In genomic region chr1:161382214-161383019, GRCh38 we compare ENCODE assay signal across 8 cellular contexts. TPM values are rescaled to one million over a fixed set of nuclear protein-coding genes. Genes with fewer than 3 reads are reported as not detected.
DNase-seq lines count a peak whose midpoint lies in the region; ATAC-seq and TF ChIP-seq lines count a peak whose summit lies in the region.

No MANE protein-coding gene starts in this region.

- no peaks in the 10 kb centered on the region for H4K20me1 ChIP-seq in BLaER1 treated with 17β-estradiol and CSF1 and Interleukin-3, amounts not matched to agents 10 nM and 100 nM
- no peaks in the 10 kb centered on the region for H4K20me1 ChIP-seq in GM23248 (ENCODE audit: insufficient read depth)

- no peaks in the 10 kb centered on the region for H3K27me3 Mint-ChIP-seq in activated T-helper 17 cell treated with anti-CD3 and anti-CD28 coated beads, Interleukin-2, amount 50 U/mL, for 72 hours
- H3K27me3 Mint-ChIP-seq in activated naive CD4-positive, alpha-beta T cell treated with anti-CD3 and anti-CD28 coated beads, Interleukin-2, amount 10 ng/mL, durations not matched to agents 7 days and 5 days, result no peaks in the 10 kb centered on the region

- H3F3A ChIP-seq in GM23248 (ENCODE audit: insufficient read depth), result peaks cover 18% of the 10 kb centered on the region

- H3K36me3 ChIP-seq in BLaER1 treated with 17β-estradiol and CSF1 and Interleukin-3, amounts not matched to agents 10 nM and 100 nM, result no peaks in the 10 kb centered on the region
- H3K36me3 ChIP-seq in GM23248 (ENCODE audit: low read depth), result no peaks in the 10 kb centered on the region
- H3K36me3 ChIP-seq in heart left ventricle, result no peaks in the 10 kb centered on the region

- TF ChIP-seq POLR2A in heart left ventricle (IDR thresholded peaks at IDR 0.05), result no peak

- no peaks in the 10 kb centered on the region for H3K9me3 Mint-ChIP-seq in activated T-helper 17 cell treated with anti-CD3 and anti-CD28 coated beads, Interleukin-2, amount 50 U/mL, for 72 hours
- no peaks in the 10 kb centered on the region for H3K9me3 Mint-ChIP-seq in activated naive CD4-positive, alpha-beta T cell treated with anti-CD3 and anti-CD28 coated beads, Interleukin-2, amount 10 ng/mL, durations not matched to agents 7 days and 5 days

- no peaks in the 10 kb centered on the region for H3K9me2 ChIP-seq in GM23248 (ENCODE audit: insufficient read depth)

- H3K4me1 ChIP-seq in BLaER1 treated with 17β-estradiol and CSF1 and Interleukin-3, amounts not matched to agents 10 nM and 100 nM, result peaks cover 7 to 14% (median 12%) of the 10 kb centered on the region in 10 experiments; a peak in 16 of 20 replicates
- H3K4me1 ChIP-seq in GM23248 (ENCODE audit: insufficient read depth) (peaks cover 21% of the 10 kb centered on the region), heart left ventricle (peaks cover 0 to 34% (median 0%) of the 10 kb centered on the region in 12 donors)

- intact Hi-C loops in heart left ventricle (cut with DNase I), result loop anchor here in 9 of 10 donors (1.0 to 10.0 kb wide), 10 partner anchors 65 to 190 kb away; partner anchors contain the start of genes TOMM40L (in 7 of the 9), ADAMTS4 (in 1 of the 9), NDUFS2 (in 1 of the 9) and SDHC (in 1 of the 9)

- H3K4me2 ChIP-seq in BLaER1 treated with 17β-estradiol and CSF1 and Interleukin-3, amounts not matched to agents 10 nM and 100 nM, result peak overlapping the region in 8 of 11 experiments; percentile 1 to 14 (median 7); a peak in 7 of 22 replicates
- H3K4me2 ChIP-seq in GM23248 (ENCODE audit: unreplicated experiment), result peak overlapping the region; percentile 70

- H3K36me3 Mint-ChIP-seq in activated T-helper 17 cell treated with anti-CD3 and anti-CD28 coated beads, Interleukin-2, amount 50 U/mL, for 72 hours (ENCODE audit: low read depth), result no peaks in the 10 kb centered on the region
- peaks cover 1% of the 10 kb centered on the region for H3K36me3 Mint-ChIP-seq in activated naive CD4-positive, alpha-beta T cell treated with anti-CD3 and anti-CD28 coated beads, Interleukin-2, amount 10 ng/mL, durations not matched to agents 7 days and 5 days

- H3K27ac ChIP-seq in BLaER1 treated with 17β-estradiol and CSF1 and Interleukin-3, amounts not matched to agents 10 nM and 100 nM, result no peak overlapping the region
- H3K27ac ChIP-seq in GM23248 (peak overlapping the region; percentile 88), heart left ventricle (peak overlapping the region in 3 of 12 donors; percentile 56 to 73 (median 70))

- peak overlapping the region; percentile 72 for H3K27ac Mint-ChIP-seq in activated T-helper 17 cell treated with anti-CD3 and anti-CD28 coated beads, Interleukin-2, amount 50 U/mL, for 72 hours
- no peak overlapping the region for H3K27ac Mint-ChIP-seq in activated naive CD4-positive, alpha-beta T cell treated with anti-CD3 and anti-CD28 coated beads, Interleukin-2, amount 10 ng/mL, durations not matched to agents 7 days and 5 days

- H3K9ac ChIP-seq in BLaER1 treated with 17β-estradiol and CSF1 and Interleukin-3, amounts not matched to agents 10 nM and 100 nM, result peak overlapping the region in 5 of 11 experiments; percentile 10 to 32 (median 16); a peak in 1 of 22 replicates
- peak overlapping the region; percentile 70 for H3K9ac ChIP-seq in GM23248

- no peaks in the 10 kb centered on the region for H3K79me2 ChIP-seq in GM23248 (ENCODE audit: insufficient read depth)

- CTCF ChIA-PET in activated naive CD4-positive, alpha-beta T cell treated with anti-CD3 and anti-CD28 coated beads, Interleukin-2, amount 10 ng/mL, durations not matched to agents 7 days and 5 days (lab: Charles Lee), result interaction anchor here (0.6 to 8.8 kb wide), 44 partner anchors 8 to 387 kb away, joined by 3 to 157 read pairs (median 4); partner anchors contain the start of genes APOA2, B4GALT3, CFAP126 and NDUFS2

- H3K4me3 Mint-ChIP-seq in activated T-helper 17 cell treated with anti-CD3 and anti-CD28 coated beads, Interleukin-2, amount 50 U/mL, for 72 hours, result no peak overlapping the region
- H3K4me3 Mint-ChIP-seq in activated naive CD4-positive, alpha-beta T cell treated with anti-CD3 and anti-CD28 coated beads, Interleukin-2, amount 10 ng/mL, durations not matched to agents 7 days and 5 days, result no peak overlapping the region

- in situ Hi-C loops in GM23248 (cut with MboI), result no loop called here

- H3K9me3 ChIP-seq in BLaER1 treated with 17β-estradiol and CSF1 and Interleukin-3, amounts not matched to agents 10 nM and 100 nM (replicated peaks in 1 of 11), result no peaks in the 10 kb centered on the region
- no peaks in the 10 kb centered on the region for H3K9me3 ChIP-seq in GM23248 (ENCODE audit: low read depth)
- H3K9me3 ChIP-seq in heart left ventricle, result no peaks in the 10 kb centered on the region

- WGBS in GM23248 (ENCODE audit: low coverage in 1 of 2, low lambda C conversion rate in 2 of 2, missing lambda C conversion rate in 2 of 2), 2 experiments, result 1 to 2% methylated on average over 4 of the region's 4 CpGs
- WGBS in heart left ventricle, 4 donors, result 23 to 39% (median 32%) methylated on average over 4 of the region's 4 CpGs

- peak; percentile 80 for ATAC-seq in activated T-helper 17 cell treated with anti-CD3 and anti-CD28 coated beads, Interleukin-2, amount 50 U/mL, for 72 hours (replicated peaks)
- peak; percentile 62 to 88 (median 76) for ATAC-seq in heart left ventricle

- no peaks in the 10 kb centered on the region for H3K27me3 ChIP-seq in BLaER1 treated with 17β-estradiol and CSF1 and Interleukin-3, amounts not matched to agents 10 nM and 100 nM
- H3K27me3 ChIP-seq in GM23248 (replicated peaks; ENCODE audit: insufficient read depth) (no peaks in the 10 kb centered on the region), heart left ventricle (no peaks in the 10 kb centered on the region)

- peak; percentile 85 for DNase-seq in GM23248
- DNase-seq in NCI-H2171 treated with DMSO at 0.1 percent for 48 hours (lab: John Stamatoyannopoulos, UW), result peak; percentile 71
- DNase-seq in heart left ventricle, result no peak
- DNase-seq in retinal pigment epithelial cell (ENCODE audit: low read depth), result no peak
- DNase-seq in epidermal melanocyte (ENCODE audit: insufficient read length, low spot score), result no peak
- DNase-seq in activated naive CD4-positive, alpha-beta T cell treated with anti-CD3 and anti-CD28 coated beads, Interleukin-2, amount 10 ng/mL, durations not matched to agents 7 days and 5 days, result no peak

- TF ChIP-seq CTCF in heart left ventricle (IDR thresholded peaks at IDR 0.05) (peak; percentile 51 to 83 (median 66)), retinal pigment epithelial cell (conservative IDR thresholded peaks at IDR 0.05; ENCODE audit: low read depth, low read length) (peak; percentile 61)

- peak overlapping the region; percentile 81 for H2AFZ ChIP-seq in GM23248

- H3K4me3 ChIP-seq in BLaER1 treated with 17β-estradiol and CSF1 and Interleukin-3, amounts not matched to agents 10 nM and 100 nM, result no peak overlapping the region
- H3K4me3 ChIP-seq in GM23248, result peak overlapping the region; percentile 60
- H3K4me3 ChIP-seq in heart left ventricle, result no peak overlapping the region
- no peak overlapping the region for H3K4me3 ChIP-seq in retinal pigment epithelial cell (ENCODE audit: low read length)

- H3K4me1 Mint-ChIP-seq in activated T-helper 17 cell treated with anti-CD3 and anti-CD28 coated beads, Interleukin-2, amount 50 U/mL, for 72 hours, result peaks cover 10% of the 10 kb centered on the region
- H3K4me1 Mint-ChIP-seq in activated naive CD4-positive, alpha-beta T cell treated with anti-CD3 and anti-CD28 coated beads, Interleukin-2, amount 10 ng/mL, durations not matched to agents 7 days and 5 days, result peaks cover 17% of the 10 kb centered on the region

RNA-seq across cellular contexts. Expression of gene CFAP126, which starts 14.7 kb away (rescaled TPM):
- not detected in 2 replicates for total RNA-seq in GM23248 (2014; rRNA removed; shearing (Covaris generic))
- polyA plus RNA-seq in GM23248 (2016; fragmentation: Nextera tagmentation; extraction: Ambion mirVana), result not detected in 2 replicates
- total RNA-seq in activated T-helper 17 cell treated with anti-CD3 and anti-CD28 coated beads, Interleukin-2, amount 50 U/mL, for 72 hours, result 1 to 10 TPM in 1 of 2 donors, not detected in 1; 2.7 TPM
- total RNA-seq in heart left ventricle, result not detected
- polyA plus RNA-seq in heart left ventricle, result not detected

Comparison
In these comparisons a context has a peak if more than half of its experiments do, and no peak if none do; other contexts are left out.
1. DNase-seq: peak in GM23248 (single experiment) and NCI-H2171 treated with DMSO at 0.1 percent for 48 hours (single experiment); none in heart left ventricle (0 of 5), retinal pigment epithelial cell (single experiment), epidermal melanocyte (single experiment) and activated naive CD4-positive, alpha-beta T cell treated with anti-CD3 and anti-CD28 coated beads, Interleukin-2, amount 10 ng/mL, durations not matched to agents 7 days and 5 days (single experiment).